Comparison of ENCODE assay signal across 10 cellular contexts in genomic region chr5:54638090-54638489, GRCh38.
"Had no signal": no experiment of that assay in that cellular context is flagged by ENCODE, and none has a peak within 500 bp of the region (broad histone marks: within the 10 kb centered on the region; RNA-seq: fewer than 3 reads in every experiment).

No MANE protein-coding gene starts in this region.

- H3K4me1 ChIP-seq: vagina had no signal

- DNase-seq: activated B cell treated with CpG ODN at 0.5 μM for 24 hours; activated CD4-positive, alpha-beta T cell treated with anti-CD3 and anti-CD28 coated beads, Interleukin-2, amount 50 U/mL, for 1 hour; activated gamma-delta T cell treated with Interleukin-2 at 50 U/mL for 16 hours; activated T-cell treated with anti-CD3 and anti-CD28 coated beads, Interleukin-2, amount 50 U/mL, for 48 hours; mesenchymal stem cell; posterior cingulate gyrus had no signal

- H3K36me3 ChIP-seq: gastroesophageal sphincter, neutrophil, tibial nerve, vagina had no signal

- H3K27ac ChIP-seq: neutrophil, tibial nerve, vagina had no signal

- H3K9me3 Mint-ChIP-seq: activated B cell treated with CpG ODN at 0.5 μM for 24 hours had no signal

- H3K4me3 ChIP-seq: gastroesophageal sphincter, tibial nerve, vagina had no signal

- H3K27me3 Mint-ChIP-seq: activated B cell treated with CpG ODN at 0.5 μM for 24 hours had no signal

- H3K27me3 ChIP-seq: gastroesophageal sphincter, neutrophil, tibial nerve, vagina had no signal

- H3K27ac Mint-ChIP-seq: activated B cell treated with CpG ODN at 0.5 μM for 24 hours had no signal

- H3K9me3 ChIP-seq: gastroesophageal sphincter, neutrophil, tibial nerve, vagina had no signal

- H3K4me3 Mint-ChIP-seq: activated B cell treated with CpG ODN at 0.5 μM for 24 hours had no signal
